ENCODE assay signal across 9 cellular contexts in the genomic region with DNA sequence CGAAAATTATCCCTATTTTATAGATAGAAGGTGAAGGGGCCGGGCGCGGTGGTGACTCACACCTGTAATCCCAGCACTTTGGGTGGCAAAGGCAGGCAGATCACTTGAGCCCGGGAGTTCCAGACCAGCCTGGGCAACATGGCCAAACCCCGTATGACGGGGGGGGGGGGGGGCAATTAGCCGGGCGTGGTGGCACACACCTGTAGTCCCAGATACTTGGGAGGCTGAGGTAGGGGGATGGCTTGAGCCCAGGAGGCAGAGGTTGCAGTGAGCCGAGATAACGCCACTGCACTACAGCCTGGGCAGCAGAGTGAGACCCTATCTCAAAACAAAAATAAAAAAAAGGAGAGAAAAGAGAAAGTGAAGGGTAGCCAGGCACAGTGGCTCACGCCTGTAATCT. TPM values are rescaled to one million over a fixed set of nuclear protein-coding genes. Genes with fewer than 3 reads are reported as not detected.
A peak's percentile ranks its signal among the peaks of the same experiment; 100 is the strongest.
DNase-seq lines count a peak whose midpoint lies in the region; ATAC-seq and TF ChIP-seq lines count a peak whose summit lies in the region.
"Had no signal": no experiment of that assay in that cellular context is flagged by ENCODE, and none has a peak within 500 bp of the region (broad histone marks: within the 10 kb centered on the region; RNA-seq: fewer than 3 reads in every experiment).

No MANE protein-coding gene starts in this region.

- peak overlapping the region; percentile 92 to 97 (median 97) for H3K9ac ChIP-seq in skeletal muscle tissue (ENCODE audit: low read depth in 1 of 3, low read length in 3 of 3)

- H3K27ac Mint-ChIP-seq in T-helper 17 cell = peak overlapping the region; percentile 94

- no peak for TF ChIP-seq CTCF in fibroblast of pulmonary artery (IDR thresholded peaks at IDR 0.05; ENCODE audit: low read length, missing control alignments)

- H3K36me3 Mint-ChIP-seq in T-helper 17 cell (ENCODE audit: low read depth) = peaks cover 7% of the 10 kb centered on the region

- no peaks in the 10 kb centered on the region for H3K9me3 ChIP-seq in HAP-1
- no peaks in the 10 kb centered on the region for H3K9me3 ChIP-seq in T-helper 17 cell (ENCODE audit: control insufficient read depth, low read length, poor library complexity, severe bottlenecking)
- H3K9me3 ChIP-seq in skeletal muscle tissue (ENCODE audit: control insufficient read depth in 3 of 3, low read length in 3 of 3) = no peaks in the 10 kb centered on the region
- H3K9me3 ChIP-seq: left lung had no signal

- H3K4me1 ChIP-seq in HAP-1 (peaks cover 13% of the 10 kb centered on the region), skeletal muscle tissue (ENCODE audit: control insufficient read depth in 3 of 3, insufficient read depth in 3 of 3, low read length in 3 of 3) (peaks cover 8 to 22% (median 8%) of the 10 kb centered on the region in 3 donors)

- H3K27ac ChIP-seq in skeletal muscle tissue (ENCODE audit: low read depth, low read length) = peak overlapping the region; percentile 89

- H3K27me3 ChIP-seq in HAP-1 (ENCODE audit: low read depth) (no peaks in the 10 kb centered on the region), skeletal muscle tissue (ENCODE audit: control insufficient read depth in 3 of 3, insufficient read depth in 3 of 3, low read length in 3 of 3) (no peaks in the 10 kb centered on the region)
- H3K27me3 ChIP-seq: left lung had no signal

- H3K36me3 ChIP-seq in HAP-1 (replicated peaks) (no peaks in the 10 kb centered on the region), skeletal muscle tissue (ENCODE audit: control insufficient read depth in 3 of 3, insufficient read depth in 3 of 3, low read length in 3 of 3) (no peaks in the 10 kb centered on the region)
- H3K36me3 ChIP-seq: left lung had no signal

- no peak for DNase-seq in HAP-1 (ENCODE audit: low spot score in 2 of 2)
- DNase-seq in T-helper 17 cell = no peak
- no peak for DNase-seq in fibroblast of pulmonary artery (ENCODE audit: low read depth)
- no peak for DNase-seq in epidermal melanocyte (ENCODE audit: insufficient read length, low spot score)
- DNase-seq: left lung, NCI-H1048 had no signal

- no peaks in the 10 kb centered on the region for H3K27me3 Mint-ChIP-seq in T-helper 17 cell

- in situ Hi-C loops in HAP-1 (cut with MboI; ENCODE audit: low sequenced_read_pairs) = no loop called here

- H3K4me3 Mint-ChIP-seq in T-helper 17 cell = peak overlapping the region; percentile 95

- peaks cover 32% of the 10 kb centered on the region for H3K4me1 Mint-ChIP-seq in T-helper 17 cell

- H3K4me3 ChIP-seq in HAP-1 (peak overlapping the region; percentile 95), fibroblast of pulmonary artery (replicated peaks; ENCODE audit: low read depth, low read length) (peak overlapping the region; percentile 84), skeletal muscle tissue (ENCODE audit: low read length in 3 of 3) (peak overlapping the region; percentile 86 to 92 (median 92))

- ATAC-seq in T-helper 17 cell (no peak), HG02798 (IDR thresholded peaks at IDR 0.05; ENCODE audit: poor library complexity, unreplicated experiment) (no peak), HG02938 (IDR thresholded peaks at IDR 0.05; ENCODE audit: unreplicated experiment) (no peak)

RNA-seq across cellular contexts. Expression of gene AAGAB, which starts 1.4 kb away (rescaled TPM):
- total RNA-seq in T-helper 17 cell = 10 to 100 TPM; 29.0 to 30.6 TPM
- 13.6 TPM for total RNA-seq in skeletal muscle tissue

RNA-seq across cellular contexts. Expression of gene IQCH, which starts 1.5 kb away (rescaled TPM):
- total RNA-seq in T-helper 17 cell = 1 to 10 TPM in 1 of 2 donors, under 1 TPM in 1; 0.70 to 1.2 TPM
- total RNA-seq in skeletal muscle tissue = 3.1 TPM
